14 cellular contexts compared by ENCODE assay signal in the genomic region with DNA sequence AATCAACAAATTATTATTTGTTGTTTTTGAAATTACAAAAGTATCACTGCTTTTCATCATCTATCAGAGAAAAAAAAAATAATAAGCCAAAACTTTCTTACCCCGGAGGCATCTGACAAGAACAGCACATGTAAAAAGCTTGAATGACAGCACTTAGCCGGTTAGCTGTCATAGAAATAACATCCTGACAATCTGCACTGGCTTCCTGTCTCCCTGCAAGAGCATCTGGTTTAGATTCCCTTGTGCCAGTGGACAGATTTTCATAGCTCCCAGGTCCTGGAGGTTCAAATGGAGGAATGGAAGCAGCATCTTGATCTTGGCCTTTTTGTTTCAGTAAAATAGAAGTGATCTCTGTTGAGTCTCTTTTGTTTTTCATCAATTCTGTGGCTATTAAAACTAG.
A peak's percentile ranks its signal among the peaks of the same experiment; 100 is the strongest.
DNase-seq lines count a peak whose midpoint lies in the region; ATAC-seq, FAIRE-seq and TF ChIP-seq lines count a peak whose summit lies in the region.
"Had no signal": no experiment of that assay in that cellular context is flagged by ENCODE, and none has a peak within 500 bp of the region (broad histone marks: within the 10 kb centered on the region; RNA-seq: fewer than 3 reads in every experiment).

No MANE protein-coding gene starts in this region.

- H3K9me3 Mint-ChIP-seq in osteocyte (ENCODE audit: unreplicated experiment), result no peaks in the 10 kb centered on the region
- no peaks in the 10 kb centered on the region for H3K9me3 Mint-ChIP-seq in endodermal cell

- H3K4me3 Mint-ChIP-seq in osteocyte (ENCODE audit: unreplicated experiment), result peak overlapping the region; percentile 18
- H3K4me3 Mint-ChIP-seq in endodermal cell, result no peak overlapping the region

- peak overlapping the region; percentile 36 for H3K27ac ChIP-seq in endothelial cell of umbilical vein (ENCODE audit: insufficient read depth, low read depth, low read length)
- no peak overlapping the region for H3K27ac ChIP-seq in endodermal cell (ENCODE audit: low read depth, low read length)
- H3K27ac ChIP-seq: hepatocyte had no signal

- dilution Hi-C loops in endothelial cell of umbilical vein (cut with MboI; ENCODE audit: extremely low pct_ligation_motif_present, low sequenced_read_pairs), result no loop called here

- ATAC-seq in HG03097 (IDR thresholded peaks at IDR 0.05; ENCODE audit: low FRiP score, unreplicated experiment), result no peak

- H3K36me3 ChIP-seq in endothelial cell of umbilical vein (ENCODE audit: control insufficient read depth in 2 of 2, extremely low read depth in 1 of 2, insufficient read depth in 2 of 2, low read length in 2 of 2), result no peaks in the 10 kb centered on the region
- no peaks in the 10 kb centered on the region; the same call in 1 of the 2 replicates for H3K36me3 ChIP-seq in H7 (replicated peaks; ENCODE audit: control insufficient read depth, insufficient read depth, low read length)
- H3K36me3 ChIP-seq in endodermal cell (ENCODE audit: control insufficient read depth, insufficient read depth, low read length), result peaks cover 8% of the 10 kb centered on the region

- BruUV-seq in endothelial cell of umbilical vein (replicated peaks; lab: Mats Ljungman, UMichigan), result no TSS peak

- H3K4me1 ChIP-seq in endothelial cell of umbilical vein (ENCODE audit: control insufficient read depth, extremely low read depth, insufficient read depth, low read length) (peaks cover 10% of the 10 kb centered on the region), endodermal cell (ENCODE audit: control insufficient read depth, insufficient read depth, low read length) (no peaks in the 10 kb centered on the region)

- H3K36me3 Mint-ChIP-seq in osteocyte (ENCODE audit: unreplicated experiment) (peaks cover 28% of the 10 kb centered on the region), endodermal cell (ENCODE audit: low read depth) (peaks cover 12% of the 10 kb centered on the region)

- intact Hi-C loops in endothelial cell of umbilical vein (cut with micrococcal nuclease), result loop anchor here (5.0 kb wide), 1 partner anchor 157 kb away; no protein-coding TSS in a partner anchor

- H3K27me3 Mint-ChIP-seq in osteocyte (ENCODE audit: unreplicated experiment) (no peaks in the 10 kb centered on the region), endodermal cell (ENCODE audit: insufficient read depth) (no peaks in the 10 kb centered on the region)

- DNase-seq in GM04503 (ENCODE audit: low read depth) (peak; percentile 6), RPMI7951 (ENCODE audit: low read depth) (peak; percentile 74), endothelial cell of umbilical vein (ENCODE audit: low read depth, low spot score) (peak; percentile 64), osteocyte (ENCODE audit: extremely low spot score, unreplicated experiment) (no peak), H7 (no peak), DMS79 (lab: John Stamatoyannopoulos, UW) (no peak), endodermal cell (no peak)
- DNase-seq: activated CD4-positive, CD25-positive, alpha-beta regulatory T cell treated with anti-CD3 and anti-CD28 coated beads, Interleukin-2, amount 50 U/mL, for 72 hours; activated CD8-positive, alpha-beta memory T cell treated with anti-CD3 and anti-CD28 coated beads, Interleukin-2, amount 50 U/mL, for 4 hours; activated naive CD4-positive, alpha-beta T cell treated with anti-CD3 and anti-CD28 coated beads, Interleukin-2, amount 50 U/mL, for 16 hours; NCI-H748 treated with DMSO at 0.1 percent for 48 hours; T-helper 2 cell had no signal

- H3K9me1 ChIP-seq in endothelial cell of umbilical vein (replicated peaks; ENCODE audit: control insufficient read depth, extremely low read depth, insufficient read depth, low read length), result no peaks in the 10 kb centered on the region

- FAIRE-seq in endothelial cell of umbilical vein (lab: Jason Lieb, UNC), result peak; percentile 59

- WGBS in endodermal cell (ENCODE audit: insufficient coverage in 1 of 2, insufficient read length in 1 of 2), 2 experiments, result 91 to 100% methylated on average over 2 of the region's 2 CpGs

- peak overlapping the region; percentile 75 for H3K4me2 ChIP-seq in endothelial cell of umbilical vein (ENCODE audit: insufficient read depth, low read length)
- H3K4me2 ChIP-seq: hepatocyte had no signal

- H3K9ac ChIP-seq in endothelial cell of umbilical vein (replicated peaks; ENCODE audit: extremely low read depth, insufficient read depth, low read length) (no peak overlapping the region), endodermal cell (ENCODE audit: extremely low read depth, low read length, poor library complexity, severe bottlenecking) (no peak overlapping the region)

- H3K27ac Mint-ChIP-seq in osteocyte (ENCODE audit: unreplicated experiment) (peak overlapping the region; percentile 79), endodermal cell (no peak overlapping the region)

- TF ChIP-seq POLR2A in endothelial cell of umbilical vein (IDR thresholded peaks at IDR 0.05; ENCODE audit: low read depth, low read length), result no peak

- H3K79me2 ChIP-seq in endothelial cell of umbilical vein (ENCODE audit: control insufficient read depth, insufficient read depth, low read length), result no peaks in the 10 kb centered on the region
- H3K79me2 ChIP-seq: hepatocyte had no signal

- H3K27me3 ChIP-seq in endothelial cell of umbilical vein (ENCODE audit: control insufficient read depth in 2 of 2, insufficient read depth in 2 of 2, low read length in 2 of 2) (no peaks in the 10 kb centered on the region), H7 (ENCODE audit: control insufficient read depth, insufficient read depth, low read length) (no peaks in the 10 kb centered on the region), endodermal cell (ENCODE audit: control insufficient read depth, insufficient read depth, low read length, poor library complexity, severe bottlenecking) (no peaks in the 10 kb centered on the region)
- H3K27me3 ChIP-seq: hepatocyte had no signal

- H3K4me1 Mint-ChIP-seq in osteocyte (ENCODE audit: unreplicated experiment) (peaks cover 64% of the 10 kb centered on the region), endodermal cell (no peaks in the 10 kb centered on the region)

- H3K9me3 ChIP-seq in endothelial cell of umbilical vein (replicated peaks; ENCODE audit: control insufficient read depth, insufficient read depth, low read length) (no peaks in the 10 kb centered on the region), endodermal cell (ENCODE audit: control insufficient read depth, low read length) (no peaks in the 10 kb centered on the region)

- H4K20me1 ChIP-seq in endothelial cell of umbilical vein (replicated peaks; ENCODE audit: control insufficient read depth, extremely low read depth, insufficient read depth, low read length), result no peaks in the 10 kb centered on the region

- H3K4me3 ChIP-seq in endothelial cell of umbilical vein (replicated peaks in 1 of 3; ENCODE audit: insufficient read depth in 1 of 3, low read depth in 1 of 3, low read length in 3 of 3), result no peak overlapping the region
- no peak overlapping the region for H3K4me3 ChIP-seq in H7 (ENCODE audit: insufficient read depth, low read depth, low read length)
- no peak overlapping the region for H3K4me3 ChIP-seq in endodermal cell (ENCODE audit: low read length)
- H3K4me3 ChIP-seq: hepatocyte had no signal

- no peak overlapping the region for H2AFZ ChIP-seq in endothelial cell of umbilical vein (ENCODE audit: low read depth, low read length)
- H2AFZ ChIP-seq: hepatocyte had no signal

- CTCF ChIA-PET in endothelial cell of umbilical vein (lab: Charles Lee), result interaction anchor here (0.7 kb wide), 1 partner anchor 293 kb away, joined by 3 read pairs; no protein-coding TSS in a partner anchor

- TF ChIP-seq CTCF in endothelial cell of umbilical vein (IDR thresholded peaks at IDR 0.05; ENCODE audit: extremely low read depth in 1 of 2, insufficient read depth in 1 of 2, low read depth in 1 of 2, low read length in 2 of 2) (no peak), osteocyte (IDR thresholded peaks at IDR 0.05) (no peak), endodermal cell (conservative IDR thresholded peaks at IDR 0.05) (no peak)

- POLR2A ChIA-PET in endothelial cell of umbilical vein (lab: Charles Lee), result no interaction called here

TF ChIP-seq in endothelial cell of umbilical vein, 7 proteins besides CTCF, POLR2A, EP300 and RAD21:
- TF ChIP-seq MYC (IDR thresholded peaks at IDR 0.05; ENCODE audit: low read depth, low read length) (no peak), POLR2AphosphoS5 (IDR thresholded peaks at IDR 0.05; ENCODE audit: insufficient read depth, low read depth, low read length) (no peak), JUN (IDR thresholded peaks at IDR 0.05; ENCODE audit: borderline replicate concordance, insufficient read depth, insufficient read length, low read depth) (no peak), EZH2 (IDR thresholded peaks at IDR 0.05; ENCODE audit: borderline replicate concordance, low read depth, low read length, severe bottlenecking) (no peak), FOS (IDR thresholded peaks at IDR 0.05; ENCODE audit: borderline replicate concordance, insufficient read depth, low read length) (peak; percentile 42), GATA2 (IDR thresholded peaks at IDR 0.05; ENCODE audit: insufficient read depth, insufficient read length, low read depth, low read length) (peak; percentile 31)
- TF ChIP-seq, protein P1, sequence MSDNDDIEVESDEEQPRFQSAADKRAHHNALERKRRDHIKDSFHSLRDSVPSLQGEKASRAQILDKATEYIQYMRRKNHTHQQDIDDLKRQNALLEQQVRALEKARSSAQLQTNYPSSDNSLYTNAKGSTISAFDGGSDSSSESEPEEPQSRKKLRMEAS (IDR thresholded peaks at IDR 0.05; ENCODE audit: insufficient read depth, insufficient read length), result no peak

Comparison
In these comparisons a context has a peak if more than half of its experiments do, and no peak if none do; other contexts are left out.
1. DNase-seq: peak in GM04503 (single experiment), RPMI7951 (single experiment) and endothelial cell of umbilical vein (single experiment); none in osteocyte (single experiment), H7 (single experiment), DMS79 (single experiment) and endodermal cell (single experiment).